Comparison of ENCODE assay signal across 2 cellular contexts in genomic region chr2:226631187-226631586, GRCh38.
TF ChIP-seq lines count a peak whose summit lies in the region.

No MANE protein-coding gene starts in this region.

TF ChIP-seq in SK-N-SH, 30 proteins besides CTCF, POLR2A, EP300 and RAD21 (continued from another document):
- no peak for TF ChIP-seq REST (IDR thresholded peaks at IDR 0.05; ENCODE audit: low read depth, low read length)
- TF ChIP-seq JUND (IDR thresholded peaks at IDR 0.05), result no peak
- no peak for TF ChIP-seq ZBTB33 (IDR thresholded peaks at IDR 0.05; ENCODE audit: borderline replicate concordance, low read depth)

TF ChIP-seq in SK-N-SH treated with all-trans-retinoic acid at 6 μM for 48 hours, 23 proteins besides CTCF, POLR2A, EP300 and RAD21 (continued from another document):
- no peak for TF ChIP-seq TSHZ2 (CRISPR knock-in tag; IDR thresholded peaks at IDR 0.05)
TF ChIP-seq in SK-N-SH treated with all-trans-retinoic acid at 6 μM for 48 hours: peak in this region for 0.
